Comparison of ENCODE assay signal across 14 cellular contexts in genomic region chr5:135211791-135212190, GRCh38.
DNase-seq lines count a peak whose midpoint lies in the region; ATAC-seq and TF ChIP-seq lines count a peak whose summit lies in the region.
"Had no signal": no experiment of that assay in that cellular context is flagged by ENCODE, and none has a peak within 500 bp of the region (broad histone marks: within the 10 kb centered on the region; RNA-seq: fewer than 3 reads in every experiment).

No MANE protein-coding gene starts in this region.

- TF ChIP-seq CTCF in coronary artery (IDR thresholded peaks at IDR 0.05) (no peak), progenitor cell of endocrine pancreas (IDR thresholded peaks at IDR 0.05; ENCODE audit: unreplicated experiment) (no peak), H9 (conservative IDR thresholded peaks at IDR 0.05) (no peak)

- H3K18ac ChIP-seq in H9 (ENCODE audit: insufficient read length, low read depth, low read length): no peak overlapping the region

- no peak overlapping the region for H4K5ac ChIP-seq in H9 (ENCODE audit: insufficient read length, low read depth, low read length)

- peak; percentile 15 for DNase-seq in activated CD8-positive, alpha-beta memory T cell treated with anti-CD3 and anti-CD28 coated beads, Interleukin-2, amount 50 U/mL, for 48 hours
- DNase-seq in activated CD8-positive, alpha-beta memory T cell treated with anti-CD3 and anti-CD28 coated beads, Interleukin-2, amount 10 ng/mL, durations not matched to agents 7 days and 5 days: no peak
- peak; percentile 43 for DNase-seq in coronary artery (ENCODE audit: low spot score)
- DNase-seq in progenitor cell of endocrine pancreas (ENCODE audit: low spot score, unreplicated experiment): peak; percentile 3
- no peak for DNase-seq in H9
- no peak for DNase-seq in NK-92 (lab: John Stamatoyannopoulos, UW; ENCODE audit: unreplicated experiment)
- no peak for DNase-seq in activated T-cell treated with anti-CD3 and anti-CD28 coated beads, Interleukin-2, amount 50 U/mL, for 24 hours
- DNase-seq: AML-193, Calu3, DMS79 treated with DMSO at 0.1 percent for 48 hours, NCI-H1436 treated with DMSO at 0.1 percent for 48 hours, SIG-M5 had no signal

- H2BK15ac ChIP-seq in H9 (ENCODE audit: low read depth, low read length): no peak overlapping the region

- H3K4me3 ChIP-seq in coronary artery: no peak overlapping the region

- CTCF ChIA-PET in activated CD8-positive, alpha-beta memory T cell treated with anti-CD3 and anti-CD28 coated beads, Interleukin-2, amount 10 ng/mL, durations not matched to agents 7 days and 5 days (lab: Charles Lee): interaction anchor here (1.3 to 1.4 kb wide), 2 partner anchors 20 to 21 kb away, joined by 4 to 6 read pairs; no protein-coding TSS in a partner anchor

- H2BK20ac ChIP-seq in H9 (ENCODE audit: low read depth, low read length, poor library complexity, severe bottlenecking): no peak overlapping the region

- H3K27ac ChIP-seq in coronary artery: peak overlapping the region; percentile 42 to 53
- no peak overlapping the region for H3K27ac ChIP-seq in H9 (ENCODE audit: insufficient read length, low read depth, low read length)

- no peak overlapping the region for H3K23ac ChIP-seq in H9 (ENCODE audit: insufficient read length, low read depth, low read length)

- H3K36me3 Mint-ChIP-seq in activated CD8-positive, alpha-beta memory T cell treated with anti-CD3 and anti-CD28 coated beads, Interleukin-2, amount 10 ng/mL, durations not matched to agents 7 days and 5 days: no peaks in the 10 kb centered on the region
- H3K36me3 Mint-ChIP-seq in progenitor cell of endocrine pancreas (ENCODE audit: insufficient read depth): no peaks in the 10 kb centered on the region
- H3K36me3 Mint-ChIP-seq in H9 (ENCODE audit: insufficient read depth in 1 of 3, low read depth in 3 of 3): no peaks in the 10 kb centered on the region
- no peaks in the 10 kb centered on the region for H3K36me3 Mint-ChIP-seq in activated T-cell treated with anti-CD3 and anti-CD28 coated beads, Interleukin-2, amount 50 U/mL, for 24 hours (ENCODE audit: low read depth)

- H3K79me1 ChIP-seq in H9 (ENCODE audit: insufficient read depth, low read depth, low read length, poor library complexity, severe bottlenecking): no peaks in the 10 kb centered on the region

- no peak overlapping the region for H3K56ac ChIP-seq in H9 (ENCODE audit: insufficient read length, low read depth, low read length)

- no peaks in the 10 kb centered on the region for H3K27me3 ChIP-seq in H9 (ENCODE audit: insufficient read depth, low read length)

- no peak overlapping the region for H2AK5ac ChIP-seq in H9 (ENCODE audit: insufficient read length, low read length)

- H3T11ph ChIP-seq in H9 (ENCODE audit: low read length): no peak overlapping the region

- no peak overlapping the region for H3K4me2 ChIP-seq in H9 (ENCODE audit: insufficient read depth, insufficient read length, low read length)

- no peaks in the 10 kb centered on the region for H3K23me2 ChIP-seq in H9 (ENCODE audit: insufficient read length, low read depth, low read length, poor library complexity, severe bottlenecking)

- no peak for ATAC-seq in activated CD8-positive, alpha-beta memory T cell treated with anti-CD3 and anti-CD28 coated beads, Interleukin-2, amount 10 ng/mL, durations not matched to agents 7 days and 5 days
- ATAC-seq: HCT116 had no signal

- no peak overlapping the region for H3K9ac ChIP-seq in H9 (ENCODE audit: extremely low read depth, insufficient read length, low read length)

- H2AFZ ChIP-seq in H9 (ENCODE audit: low read length): no peak overlapping the region

- H4K91ac ChIP-seq in H9 (ENCODE audit: insufficient read length, low read depth, low read length): no peak overlapping the region

- no peak overlapping the region for H2BK5ac ChIP-seq in H9 (ENCODE audit: insufficient read length, low read length)

- H3K27ac Mint-ChIP-seq in activated CD8-positive, alpha-beta memory T cell treated with anti-CD3 and anti-CD28 coated beads, Interleukin-2, amount 10 ng/mL, durations not matched to agents 7 days and 5 days: no peak overlapping the region
- H3K27ac Mint-ChIP-seq in progenitor cell of endocrine pancreas: no peak overlapping the region
- no peak overlapping the region for H3K27ac Mint-ChIP-seq in H9
- no peak overlapping the region for H3K27ac Mint-ChIP-seq in activated T-cell treated with anti-CD3 and anti-CD28 coated beads, Interleukin-2, amount 50 U/mL, for 24 hours
- H3K27ac Mint-ChIP-seq: CD4-positive, alpha-beta T cell had no signal

- H3K4ac ChIP-seq in H9 (ENCODE audit: low read depth, low read length): no peak overlapping the region

- no CpG with 5 or more reads among the region's 2 CpGs for WGBS in H9 (ENCODE audit: extremely low coverage, insufficient read length, low lambda C conversion rate)

- no peaks in the 10 kb centered on the region for H3K9me3 ChIP-seq in H9 (ENCODE audit: control insufficient read depth, low read depth, low read length)

- H3K9me3 Mint-ChIP-seq in activated CD8-positive, alpha-beta memory T cell treated with anti-CD3 and anti-CD28 coated beads, Interleukin-2, amount 10 ng/mL, durations not matched to agents 7 days and 5 days (ENCODE audit: low read depth): no peaks in the 10 kb centered on the region
- no peaks in the 10 kb centered on the region for H3K9me3 Mint-ChIP-seq in progenitor cell of endocrine pancreas (ENCODE audit: low read depth)
- no peaks in the 10 kb centered on the region for H3K9me3 Mint-ChIP-seq in H9
- no peaks in the 10 kb centered on the region for H3K9me3 Mint-ChIP-seq in activated T-cell treated with anti-CD3 and anti-CD28 coated beads, Interleukin-2, amount 50 U/mL, for 24 hours
- H3K9me3 Mint-ChIP-seq: CD4-positive, alpha-beta T cell had no signal

- H3K14ac ChIP-seq in H9 (ENCODE audit: insufficient read depth, low read length): no peak overlapping the region

- no peaks in the 10 kb centered on the region for H4K20me1 ChIP-seq in H9 (ENCODE audit: control insufficient read depth, insufficient read depth, insufficient read length)

- H3K4me3 Mint-ChIP-seq in activated CD8-positive, alpha-beta memory T cell treated with anti-CD3 and anti-CD28 coated beads, Interleukin-2, amount 10 ng/mL, durations not matched to agents 7 days and 5 days: no peak overlapping the region
- H3K4me3 Mint-ChIP-seq in progenitor cell of endocrine pancreas (ENCODE audit: low read depth): no peak overlapping the region
- H3K4me3 Mint-ChIP-seq in H9: no peak overlapping the region; a peak in 1 of 5 replicates
- no peak overlapping the region for H3K4me3 Mint-ChIP-seq in activated T-cell treated with anti-CD3 and anti-CD28 coated beads, Interleukin-2, amount 50 U/mL, for 24 hours
- H3K4me3 Mint-ChIP-seq: CD4-positive, alpha-beta T cell had no signal

- H2BK120ac ChIP-seq in H9 (ENCODE audit: low read depth, low read length, poor library complexity, severe bottlenecking): no peak overlapping the region

- H4K8ac ChIP-seq in H9 (replicated peaks; ENCODE audit: insufficient read length, low read depth, low read length): no peak overlapping the region

- H3K4me1 Mint-ChIP-seq in activated CD8-positive, alpha-beta memory T cell treated with anti-CD3 and anti-CD28 coated beads, Interleukin-2, amount 10 ng/mL, durations not matched to agents 7 days and 5 days: no peaks in the 10 kb centered on the region
- H3K4me1 Mint-ChIP-seq in progenitor cell of endocrine pancreas (ENCODE audit: low read depth): peaks cover 9% of the 10 kb centered on the region
- H3K4me1 Mint-ChIP-seq in H9: peaks cover 23 to 27% of the 10 kb centered on the region in 2 experiments
- H3K4me1 Mint-ChIP-seq in activated T-cell treated with anti-CD3 and anti-CD28 coated beads, Interleukin-2, amount 50 U/mL, for 24 hours (ENCODE audit: low read depth): no peaks in the 10 kb centered on the region

- peaks cover 17% of the 10 kb centered on the region for H3K27me3 Mint-ChIP-seq in activated CD8-positive, alpha-beta memory T cell treated with anti-CD3 and anti-CD28 coated beads, Interleukin-2, amount 10 ng/mL, durations not matched to agents 7 days and 5 days
- peaks cover 16% of the 10 kb centered on the region for H3K27me3 Mint-ChIP-seq in progenitor cell of endocrine pancreas
- H3K27me3 Mint-ChIP-seq in H9 (ENCODE audit: low read depth): peaks cover 25% of the 10 kb centered on the region
- peaks cover 11% of the 10 kb centered on the region for H3K27me3 Mint-ChIP-seq in activated T-cell treated with anti-CD3 and anti-CD28 coated beads, Interleukin-2, amount 50 U/mL, for 24 hours

- H3K4me1 ChIP-seq in H9 (ENCODE audit: insufficient read depth, low read length): no peaks in the 10 kb centered on the region; the same call in 1 of the 2 replicates

- H2BK12ac ChIP-seq in H9 (ENCODE audit: insufficient read length, low read depth, low read length): no peak overlapping the region

- H3K79me2 ChIP-seq in H9 (ENCODE audit: insufficient read depth, low read length): no peaks in the 10 kb centered on the region

Comparison
In these comparisons a context has a peak if more than half of its experiments do, and no peak if none do; other contexts are left out.
1. DNase-seq: peak in activated CD8-positive, alpha-beta memory T cell treated with anti-CD3 and anti-CD28 coated beads, Interleukin-2, amount 50 U/mL, for 48 hours (single experiment), coronary artery (single experiment) and progenitor cell of endocrine pancreas (single experiment); none in activated CD8-positive, alpha-beta memory T cell treated with anti-CD3 and anti-CD28 coated beads, Interleukin-2, amount 10 ng/mL, durations not matched to agents 7 days and 5 days (single experiment), H9 (single experiment), NK-92 (single experiment) and activated T-cell treated with anti-CD3 and anti-CD28 coated beads, Interleukin-2, amount 50 U/mL, for 24 hours (single experiment).